Comparison of ENCODE assay signal across 26 cellular contexts in genomic region chr4:71382125-71382524, GRCh38.
"Had no signal": no experiment of that assay in that cellular context is flagged by ENCODE, and none has a peak within 500 bp of the region (broad histone marks: within the 10 kb centered on the region; RNA-seq: fewer than 3 reads in every experiment).

No MANE protein-coding gene starts in this region.

- H3K27ac ChIP-seq: brain microvascular endothelial cell, coronary artery, dorsolateral prefrontal cortex had no signal

- H3K36me3 ChIP-seq: brain microvascular endothelial cell had no signal

- H3K27me3 ChIP-seq: brain microvascular endothelial cell, dorsolateral prefrontal cortex had no signal

- H3K4me3 ChIP-seq: coronary artery, dorsolateral prefrontal cortex had no signal

- FAIRE-seq: bronchial epithelial cell, frontal cortex had no signal

- ATAC-seq: activated CD4-positive, alpha-beta T cell treated with anti-CD3 and anti-CD28 coated beads for 36 hours; activated naive CD4-positive, alpha-beta T cell treated with anti-CD3 and anti-CD28 coated beads, Interleukin-2, amount 50 U/mL, for 72 hours; activated T-cell treated with anti-CD3 and anti-CD28 coated beads, Interleukin-2, amount 50 U/mL, for 72 hours; esophagus mucosa had no signal

- DNase-seq: activated CD4-positive, alpha-beta memory T cell treated with anti-CD3 and anti-CD28 coated beads, Interleukin-2, amount 10 ng/mL, durations not matched to agents 7 days and 5 days; activated CD4-positive, alpha-beta T cell treated with anti-CD3 and anti-CD28 coated beads for 36 hours; activated CD4-positive, alpha-beta T cell treated with anti-CD3 and anti-CD28 coated beads, Interleukin-2, amount 10 ng/mL, durations not matched to agents 24 days and 14 days; activated CD4-positive, alpha-beta T cell treated with anti-CD3 and anti-CD28 coated beads, Interleukin-2, amount 50 U/mL, for 4 hours; activated CD4-positive, CD25-positive, alpha-beta regulatory T cell; activated CD4-positive, CD25-positive, alpha-beta regulatory T cell treated with anti-CD3 and anti-CD28 coated beads, Interleukin-2, amount 50 U/mL, for 72 hours; activated CD8-positive, alpha-beta memory T cell treated with anti-CD3 and anti-CD28 coated beads, Interleukin-2, amount 50 U/mL, for 48 hours; activated gamma-delta T cell; activated naive CD4-positive, alpha-beta T cell; activated naive CD4-positive, alpha-beta T cell treated with anti-CD3 and anti-CD28 coated beads, Interleukin-2, amount 10 ng/mL, durations not matched to agents 7 days and 5 days; activated naive CD8-positive, alpha-beta T cell treated with anti-CD3 and anti-CD28 coated beads, Interleukin-2, amount 10 ng/mL, durations not matched to agents 7 days and 5 days; activated T-cell treated with anti-CD3 and anti-CD28 coated beads for 4 hours; activated T-cell treated with anti-CD3 and anti-CD28 coated beads, Interleukin-2, amount 50 U/mL, for 24 hours; activated T-cell treated with anti-CD3 and anti-CD28 coated beads, Interleukin-2, amount 50 U/mL, for 72 hours; anterior cingulate cortex; brain microvascular endothelial cell; dorsolateral prefrontal cortex; effector memory CD4-positive, alpha-beta T cell; endodermal cell; foreskin fibroblast; T-helper 2 cell had no signal
